Comparison of ENCODE assay signal across 1 cellular context in genomic region chr2:8015848-8016580, GRCh38.
TF ChIP-seq lines count a peak whose summit lies in the region.

No MANE protein-coding gene starts in this region.

TF ChIP-seq in GM23338, 12 proteins besides CTCF, POLR2A, EP300 and RAD21 (continued from another document):
- TF ChIP-seq ZNF462 (CRISPR knock-in tag; IDR thresholded peaks at IDR 0.05) (no peak), ZNF331 (CRISPR knock-in tag; IDR thresholded peaks at IDR 0.05; ENCODE audit: low read depth) (no peak), EZH2phosphoT487 (IDR thresholded peaks at IDR 0.05; ENCODE audit: unreplicated experiment) (no peak), EZH2 (IDR thresholded peaks at IDR 0.05; ENCODE audit: low read depth, unreplicated experiment) (no peak), POLR2AphosphoS5 (IDR thresholded peaks at IDR 0.05; ENCODE audit: low read depth) (no peak), JUNB (IDR thresholded peaks at IDR 0.05; ENCODE audit: unreplicated experiment) (no peak), STAT1 (IDR thresholded peaks at IDR 0.05; ENCODE audit: unreplicated experiment) (no peak)
